13 cellular contexts compared by ENCODE assay signal in the genomic region with DNA sequence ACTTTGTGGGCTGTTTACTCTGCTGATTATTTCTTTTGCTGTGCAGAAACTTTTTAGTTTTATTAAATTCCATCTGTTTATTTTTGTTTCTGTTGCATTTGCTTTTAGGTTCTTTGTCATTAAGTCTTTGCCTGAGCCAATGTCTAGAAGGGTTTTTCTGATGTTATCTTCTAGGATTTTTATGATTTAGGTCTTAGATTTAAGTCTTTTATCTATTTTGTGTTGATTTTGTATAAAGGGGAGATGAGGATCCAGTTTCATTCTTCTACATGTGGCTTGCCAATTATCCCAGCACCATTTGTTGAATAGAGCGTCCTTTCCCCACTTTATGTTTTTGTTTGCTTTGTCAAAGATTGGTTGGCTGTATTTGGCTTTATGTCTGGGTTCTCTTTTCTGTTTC. TPM values are rescaled to one million over a fixed set of nuclear protein-coding genes. Genes with fewer than 3 reads are reported as not detected.
DNase-seq lines count a peak whose midpoint lies in the region; ATAC-seq and TF ChIP-seq lines count a peak whose summit lies in the region.
"Not testable (repeated sequence)": the region's sequence is repeated elsewhere in the genome, so short reads cannot be mapped to it uniquely, and the experiment has no call there.
"Had no signal": no experiment of that assay in that cellular context is flagged by ENCODE, and none has a peak within 500 bp of the region (broad histone marks: within the 10 kb centered on the region; RNA-seq: fewer than 3 reads in every experiment).

No MANE protein-coding gene starts in this region.

- not testable (repeated sequence) for H3K27me3 ChIP-seq in DND-41 (ENCODE audit: insufficient read depth, low read length, poor library complexity); osteoblast (ENCODE audit: insufficient read depth, low read length)

- peak overlapping the region; percentile 24; the same call in 1 of the 2 replicates for H3K27ac ChIP-seq in DND-41 (ENCODE audit: low read length)
- H3K27ac ChIP-seq in HEK293 (ENCODE audit: extremely low read depth, low read depth, low read length); osteoblast (ENCODE audit: low read depth, low read length): not testable (repeated sequence)

- H3K79me2 ChIP-seq in DND-41 (ENCODE audit: insufficient read depth, low read length) = peaks cover 17% of the 10 kb centered on the region
- not testable (repeated sequence) for H3K79me2 ChIP-seq in osteoblast (ENCODE audit: insufficient read depth, low read length)

- DNase-seq in DND-41 = not testable (repeated sequence)
- DNase-seq in osteoblast (ENCODE audit: insufficient read length, low spot score, missing footprints) = peak; percentile 53

- not testable (repeated sequence) for H4K20me1 ChIP-seq in DND-41 (ENCODE audit: insufficient read depth, low read length); osteoblast (ENCODE audit: insufficient read depth, low read length)

- H3K36me3 ChIP-seq in DND-41 (ENCODE audit: insufficient read depth, low read length); HEK293 (ENCODE audit: control insufficient read depth in 2 of 2, insufficient read depth in 1 of 2, low read length in 2 of 2); osteoblast (ENCODE audit: insufficient read depth, low read length): not testable (repeated sequence)

- H2AFZ ChIP-seq in DND-41 (ENCODE audit: low read depth, low read length); osteoblast (ENCODE audit: low read length): not testable (repeated sequence)

- H3K4me1 ChIP-seq in DND-41 (ENCODE audit: insufficient read depth, low read length) = peaks cover 59% of the 10 kb centered on the region
- H3K4me1 ChIP-seq in HEK293 (ENCODE audit: control insufficient read depth, insufficient read depth, low read length) = peaks cover 12% of the 10 kb centered on the region
- not testable (repeated sequence) for H3K4me1 ChIP-seq in osteoblast (ENCODE audit: insufficient read depth, low read length)

- POLR2A ChIA-PET in HEK293 (lab: Yijun Ruan, JAX) = not testable (repeated sequence)

- CTCF ChIA-PET in HEK293 (lab: Yijun Ruan, JAX) = not testable (repeated sequence)

- not testable (repeated sequence) for H3K4me2 ChIP-seq in DND-41 (ENCODE audit: insufficient read depth, low read length); osteoblast (ENCODE audit: insufficient read depth, low read length)

- H3K9ac ChIP-seq in DND-41 (ENCODE audit: low read depth, low read length) = not testable (repeated sequence)

- not testable (repeated sequence) for H3K9me3 ChIP-seq in DND-41 (ENCODE audit: insufficient read depth, low read length, severe bottlenecking); HEK293 (ENCODE audit: control insufficient read depth, insufficient read depth, low read depth, low read length); osteoblast (ENCODE audit: low read depth, low read length)

- H3K4me3 ChIP-seq in DND-41 (ENCODE audit: low read depth in 1 of 2, low read length in 2 of 2); HEK293 (ENCODE audit: low read depth, low read length); osteoblast (ENCODE audit: insufficient read depth, low read length): not testable (repeated sequence)

- not testable (repeated sequence) for ATAC-seq in DND-41 (ENCODE audit: insufficient read depth, low read depth)

- TF ChIP-seq CTCF in DND-41 (IDR thresholded peaks at IDR 0.05; ENCODE audit: borderline replicate concordance, extremely low read depth, low read length, poor library complexity, severe bottlenecking); HEK293 (tag by site-specific recombination; IDR thresholded peaks at IDR 0.05); osteoblast (IDR thresholded peaks at IDR 0.05; ENCODE audit: extremely low read depth, low read depth, low read length): not testable (repeated sequence)

TF ChIP-seq in HEK293, 187 proteins besides CTCF, POLR2A, EP300 and RAD21:
- 0 out of 2 replicates have a peak, but pooled peaks have one; percentile 57 for TF ChIP-seq WT1 (tag by site-specific recombination; IDR thresholded peaks at IDR 0.05)
TF ChIP-seq in HEK293: peak in this region for 1; not testable (repeated sequence) for 186.

RNA-seq across cellular contexts. Expression of a gene that starts 6.5 kb away (rescaled TPM):
- 29.7 and 32.1 TPM in 2 replicates for total RNA-seq in osteoblast

RNA-seq across cellular contexts. Expression of a gene that starts 47.1 kb away (rescaled TPM):
- not detected in 2 replicates for total RNA-seq in osteoblast
- total RNA-seq: A172; A673; B cell; Calu3; CD4-positive, alpha-beta memory T cell; CD4-positive, alpha-beta T cell; CD4-positive, CD25-positive, alpha-beta regulatory T cell; CD8-positive, alpha-beta memory T cell; CD8-positive, alpha-beta T cell; Daoy had no signal
